ENCODE assay signal across 1 cellular context in the genomic region with DNA sequence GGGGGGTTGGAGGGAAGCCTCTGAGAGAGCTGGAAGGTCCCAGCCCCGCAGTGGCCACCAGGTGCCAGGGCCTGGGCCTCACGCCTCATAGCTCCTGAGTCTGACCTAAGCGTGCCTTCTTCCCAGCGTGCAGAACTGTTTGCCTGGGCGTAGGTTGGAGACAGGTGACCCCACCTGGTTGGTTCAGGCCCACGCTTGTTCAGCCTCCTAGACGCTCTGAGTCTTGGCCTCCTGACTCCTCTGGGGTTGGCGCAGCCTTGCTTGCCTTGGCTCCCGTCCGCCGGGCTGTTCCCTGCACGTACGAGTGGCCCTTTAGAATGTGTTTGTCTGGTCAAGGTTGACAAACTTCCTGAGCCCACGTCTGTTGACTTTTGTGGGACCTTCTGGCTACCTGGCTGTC.
TF ChIP-seq lines count a peak whose summit lies in the region.

No MANE protein-coding gene starts in this region.

TF ChIP-seq in HepG2, 621 proteins besides CTCF, POLR2A, EP300 and RAD21 (continued from another document and continues in another):
- TF ChIP-seq, protein P1, sequence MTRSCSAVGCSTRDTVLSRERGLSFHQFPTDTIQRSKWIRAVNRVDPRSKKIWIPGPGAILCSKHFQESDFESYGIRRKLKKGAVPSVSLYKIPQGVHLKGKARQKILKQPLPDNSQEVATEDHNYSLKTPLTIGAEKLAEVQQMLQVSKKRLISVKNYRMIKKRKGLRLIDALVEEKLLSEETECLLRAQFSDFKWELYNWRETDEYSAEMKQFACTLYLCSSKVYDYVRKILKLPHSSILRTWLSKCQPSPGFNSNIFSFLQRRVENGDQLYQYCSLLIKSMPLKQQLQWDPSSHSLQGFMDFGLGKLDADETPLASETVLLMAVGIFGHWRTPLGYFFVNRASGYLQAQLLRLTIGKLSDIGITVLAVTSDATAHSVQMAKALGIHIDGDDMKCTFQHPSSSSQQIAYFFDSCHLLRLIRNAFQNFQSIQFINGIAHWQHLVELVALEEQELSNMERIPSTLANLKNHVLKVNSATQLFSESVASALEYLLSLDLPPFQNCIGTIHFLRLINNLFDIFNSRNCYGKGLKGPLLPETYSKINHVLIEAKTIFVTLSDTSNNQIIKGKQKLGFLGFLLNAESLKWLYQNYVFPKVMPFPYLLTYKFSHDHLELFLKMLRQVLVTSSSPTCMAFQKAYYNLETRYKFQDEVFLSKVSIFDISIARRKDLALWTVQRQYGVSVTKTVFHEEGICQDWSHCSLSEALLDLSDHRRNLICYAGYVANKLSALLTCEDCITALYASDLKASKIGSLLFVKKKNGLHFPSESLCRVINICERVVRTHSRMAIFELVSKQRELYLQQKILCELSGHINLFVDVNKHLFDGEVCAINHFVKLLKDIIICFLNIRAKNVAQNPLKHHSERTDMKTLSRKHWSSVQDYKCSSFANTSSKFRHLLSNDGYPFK (CRISPR knock-in tag; IDR thresholded peaks at IDR 0.05; ENCODE audit: borderline replicate concordance) = 0 out of 2 replicates have a peak, but pooled peaks have one; percentile 18
- TF ChIP-seq ZNF768 (CRISPR knock-in tag; IDR thresholded peaks at IDR 0.05) (peak; percentile 35; the same call in 1 of the 2 replicates), ZNF496 (CRISPR knock-in tag; IDR thresholded peaks at IDR 0.05; ENCODE audit: insufficient replicate concordance) (no peak), REL (CRISPR knock-in tag; conservative IDR thresholded peaks at IDR 0.05) (no peak), SMAD1 (CRISPR knock-in tag; IDR thresholded peaks at IDR 0.05; ENCODE audit: borderline replicate concordance, low read depth) (no peak), ZNF224 (CRISPR knock-in tag; IDR thresholded peaks at IDR 0.05) (no peak), HOXA7 (CRISPR knock-in tag; IDR thresholded peaks at IDR 0.05) (no peak), FOXA3 (CRISPR knock-in tag; IDR thresholded peaks at IDR 0.05) (peak; percentile 44; the same call in 1 of the 2 replicates), POGZ (CRISPR knock-in tag; IDR thresholded peaks at IDR 0.05) (no peak), ATF1 (CRISPR knock-in tag; IDR thresholded peaks at IDR 0.05) (no peak), MYNN (CRISPR knock-in tag; IDR thresholded peaks at IDR 0.05; ENCODE audit: low read depth) (no peak), ZNF761 (CRISPR knock-in tag; conservative IDR thresholded peaks at IDR 0.05) (no peak), RFXANK (CRISPR knock-in tag; IDR thresholded peaks at IDR 0.05) (no peak), ZNF577 (CRISPR knock-in tag; IDR thresholded peaks at IDR 0.05; ENCODE audit: borderline replicate concordance, low read depth) (no peak), PHF21A (CRISPR knock-in tag; IDR thresholded peaks at IDR 0.05) (0 out of 2 replicates have a peak, but pooled peaks have one; percentile 36), ELF1 (CRISPR knock-in tag; IDR thresholded peaks at IDR 0.05) (no peak), ZNF605 (CRISPR knock-in tag; IDR thresholded peaks at IDR 0.05) (no peak), MTA1 (CRISPR knock-in tag; IDR thresholded peaks at IDR 0.05; ENCODE audit: borderline replicate concordance) (0 out of 2 replicates have a peak, but pooled peaks have one; percentile 60), ERF (CRISPR knock-in tag; IDR thresholded peaks at IDR 0.05) (no peak), CEBPB (IDR thresholded peaks at IDR 0.05; ENCODE audit: borderline replicate concordance, low read depth, low read length) (no peak), EED (CRISPR knock-in tag; IDR thresholded peaks at IDR 0.05) (0 out of 2 replicates have a peak, but pooled peaks have one; percentile 32), HIVEP1 (CRISPR knock-in tag; IDR thresholded peaks at IDR 0.05) (no peak), ZNF335 (CRISPR knock-in tag; IDR thresholded peaks at IDR 0.05) (no peak), FOXA1 (IDR thresholded peaks at IDR 0.05) (no peak), FOXA1 (CRISPR knock-in tag; IDR thresholded peaks at IDR 0.05) (peak; percentile 56), FOXP1 (IDR thresholded peaks at IDR 0.05) (no peak), FOXP1 (CRISPR knock-in tag; IDR thresholded peaks at IDR 0.05) (peak; percentile 60; the same call in 1 of the 2 replicates), ZMYM2 (CRISPR knock-in tag; IDR thresholded peaks at IDR 0.05) (0 out of 2 replicates have a peak, but pooled peaks have one; percentile 19), ZBTB8A (CRISPR knock-in tag; IDR thresholded peaks at IDR 0.05; ENCODE audit: borderline replicate concordance, low read depth) (no peak), ZNF549 (CRISPR knock-in tag; IDR thresholded peaks at IDR 0.05) (no peak), DPF2 (CRISPR knock-in tag; IDR thresholded peaks at IDR 0.05; ENCODE audit: borderline replicate concordance, low read depth) (0 out of 2 replicates have a peak, but pooled peaks have one; percentile 23), ZNF432 (CRISPR knock-in tag; IDR thresholded peaks at IDR 0.05; ENCODE audit: borderline replicate concordance) (0 out of 2 replicates have a peak, but pooled peaks have one; percentile 54), FOXO1 (CRISPR knock-in tag; IDR thresholded peaks at IDR 0.05) (peak; percentile 47; the same call in 1 of the 2 replicates), MZF1 (CRISPR knock-in tag; IDR thresholded peaks at IDR 0.05; ENCODE audit: borderline replicate concordance) (no peak), ZFP90 (CRISPR knock-in tag; IDR thresholded peaks at IDR 0.05; ENCODE audit: borderline replicate concordance) (no peak)
- TF ChIP-seq, protein P2, sequence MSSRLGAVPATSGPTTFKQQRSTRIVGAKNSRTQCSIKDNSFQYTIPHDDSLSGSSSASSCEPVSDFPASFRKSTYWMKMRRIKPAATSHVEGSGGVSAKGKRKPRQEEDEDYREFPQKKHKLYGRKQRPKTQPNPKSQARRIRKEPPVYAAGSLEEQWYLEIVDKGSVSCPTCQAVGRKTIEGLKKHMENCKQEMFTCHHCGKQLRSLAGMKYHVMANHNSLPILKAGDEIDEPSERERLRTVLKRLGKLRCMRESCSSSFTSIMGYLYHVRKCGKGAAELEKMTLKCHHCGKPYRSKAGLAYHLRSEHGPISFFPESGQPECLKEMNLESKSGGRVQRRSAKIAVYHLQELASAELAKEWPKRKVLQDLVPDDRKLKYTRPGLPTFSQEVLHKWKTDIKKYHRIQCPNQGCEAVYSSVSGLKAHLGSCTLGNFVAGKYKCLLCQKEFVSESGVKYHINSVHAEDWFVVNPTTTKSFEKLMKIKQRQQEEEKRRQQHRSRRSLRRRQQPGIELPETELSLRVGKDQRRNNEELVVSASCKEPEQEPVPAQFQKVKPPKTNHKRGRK (CRISPR knock-in tag; IDR thresholded peaks at IDR 0.05) = no peak
- TF ChIP-seq, protein P3, sequence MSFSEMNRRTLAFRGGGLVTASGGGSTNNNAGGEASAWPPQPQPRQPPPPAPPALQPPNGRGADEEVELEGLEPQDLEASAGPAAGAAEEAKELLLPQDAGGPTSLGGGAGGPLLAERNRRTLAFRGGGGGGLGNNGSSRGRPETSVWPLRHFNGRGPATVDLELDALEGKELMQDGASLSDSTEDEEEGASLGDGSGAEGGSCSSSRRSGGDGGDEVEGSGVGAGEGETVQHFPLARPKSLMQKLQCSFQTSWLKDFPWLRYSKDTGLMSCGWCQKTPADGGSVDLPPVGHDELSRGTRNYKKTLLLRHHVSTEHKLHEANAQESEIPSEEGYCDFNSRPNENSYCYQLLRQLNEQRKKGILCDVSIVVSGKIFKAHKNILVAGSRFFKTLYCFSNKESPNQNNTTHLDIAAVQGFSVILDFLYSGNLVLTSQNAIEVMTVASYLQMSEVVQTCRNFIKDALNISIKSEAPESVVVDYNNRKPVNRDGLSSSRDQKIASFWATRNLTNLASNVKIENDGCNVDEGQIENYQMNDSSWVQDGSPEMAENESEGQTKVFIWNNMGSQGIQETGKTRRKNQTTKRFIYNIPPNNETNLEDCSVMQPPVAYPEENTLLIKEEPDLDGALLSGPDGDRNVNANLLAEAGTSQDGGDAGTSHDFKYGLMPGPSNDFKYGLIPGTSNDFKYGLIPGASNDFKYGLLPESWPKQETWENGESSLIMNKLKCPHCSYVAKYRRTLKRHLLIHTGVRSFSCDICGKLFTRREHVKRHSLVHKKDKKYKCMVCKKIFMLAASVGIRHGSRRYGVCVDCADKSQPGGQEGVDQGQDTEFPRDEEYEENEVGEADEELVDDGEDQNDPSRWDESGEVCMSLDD (CRISPR knock-in tag; IDR thresholded peaks at IDR 0.05; ENCODE audit: borderline replicate concordance) = no peak
- TF ChIP-seq, protein P4, sequence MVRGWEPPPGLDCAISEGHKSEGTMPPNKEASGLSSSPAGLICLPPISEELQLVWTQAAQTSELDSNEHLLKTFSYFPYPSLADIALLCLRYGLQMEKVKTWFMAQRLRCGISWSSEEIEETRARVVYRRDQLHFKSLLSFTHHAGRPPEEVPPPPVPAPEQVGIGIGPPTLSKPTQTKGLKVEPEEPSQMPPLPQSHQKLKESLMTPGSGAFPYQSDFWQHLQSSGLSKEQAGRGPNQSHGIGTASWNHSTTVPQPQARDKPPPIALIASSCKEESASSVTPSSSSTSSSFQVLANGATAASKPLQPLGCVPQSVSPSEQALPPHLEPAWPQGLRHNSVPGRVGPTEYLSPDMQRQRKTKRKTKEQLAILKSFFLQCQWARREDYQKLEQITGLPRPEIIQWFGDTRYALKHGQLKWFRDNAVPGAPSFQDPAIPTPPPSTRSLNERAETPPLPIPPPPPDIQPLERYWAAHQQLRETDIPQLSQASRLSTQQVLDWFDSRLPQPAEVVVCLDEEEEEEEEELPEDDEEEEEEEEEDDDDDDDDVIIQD (CRISPR knock-in tag; IDR thresholded peaks at IDR 0.05; ENCODE audit: low read depth) = no peak
- TF ChIP-seq, protein P5, sequence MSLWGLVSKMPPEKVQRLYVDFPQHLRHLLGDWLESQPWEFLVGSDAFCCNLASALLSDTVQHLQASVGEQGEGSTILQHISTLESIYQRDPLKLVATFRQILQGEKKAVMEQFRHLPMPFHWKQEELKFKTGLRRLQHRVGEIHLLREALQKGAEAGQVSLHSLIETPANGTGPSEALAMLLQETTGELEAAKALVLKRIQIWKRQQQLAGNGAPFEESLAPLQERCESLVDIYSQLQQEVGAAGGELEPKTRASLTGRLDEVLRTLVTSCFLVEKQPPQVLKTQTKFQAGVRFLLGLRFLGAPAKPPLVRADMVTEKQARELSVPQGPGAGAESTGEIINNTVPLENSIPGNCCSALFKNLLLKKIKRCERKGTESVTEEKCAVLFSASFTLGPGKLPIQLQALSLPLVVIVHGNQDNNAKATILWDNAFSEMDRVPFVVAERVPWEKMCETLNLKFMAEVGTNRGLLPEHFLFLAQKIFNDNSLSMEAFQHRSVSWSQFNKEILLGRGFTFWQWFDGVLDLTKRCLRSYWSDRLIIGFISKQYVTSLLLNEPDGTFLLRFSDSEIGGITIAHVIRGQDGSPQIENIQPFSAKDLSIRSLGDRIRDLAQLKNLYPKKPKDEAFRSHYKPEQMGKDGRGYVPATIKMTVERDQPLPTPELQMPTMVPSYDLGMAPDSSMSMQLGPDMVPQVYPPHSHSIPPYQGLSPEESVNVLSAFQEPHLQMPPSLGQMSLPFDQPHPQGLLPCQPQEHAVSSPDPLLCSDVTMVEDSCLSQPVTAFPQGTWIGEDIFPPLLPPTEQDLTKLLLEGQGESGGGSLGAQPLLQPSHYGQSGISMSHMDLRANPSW (CRISPR knock-in tag; IDR thresholded peaks at IDR 0.05; ENCODE audit: borderline replicate concordance) = no peak
- TF ChIP-seq, protein P6, sequence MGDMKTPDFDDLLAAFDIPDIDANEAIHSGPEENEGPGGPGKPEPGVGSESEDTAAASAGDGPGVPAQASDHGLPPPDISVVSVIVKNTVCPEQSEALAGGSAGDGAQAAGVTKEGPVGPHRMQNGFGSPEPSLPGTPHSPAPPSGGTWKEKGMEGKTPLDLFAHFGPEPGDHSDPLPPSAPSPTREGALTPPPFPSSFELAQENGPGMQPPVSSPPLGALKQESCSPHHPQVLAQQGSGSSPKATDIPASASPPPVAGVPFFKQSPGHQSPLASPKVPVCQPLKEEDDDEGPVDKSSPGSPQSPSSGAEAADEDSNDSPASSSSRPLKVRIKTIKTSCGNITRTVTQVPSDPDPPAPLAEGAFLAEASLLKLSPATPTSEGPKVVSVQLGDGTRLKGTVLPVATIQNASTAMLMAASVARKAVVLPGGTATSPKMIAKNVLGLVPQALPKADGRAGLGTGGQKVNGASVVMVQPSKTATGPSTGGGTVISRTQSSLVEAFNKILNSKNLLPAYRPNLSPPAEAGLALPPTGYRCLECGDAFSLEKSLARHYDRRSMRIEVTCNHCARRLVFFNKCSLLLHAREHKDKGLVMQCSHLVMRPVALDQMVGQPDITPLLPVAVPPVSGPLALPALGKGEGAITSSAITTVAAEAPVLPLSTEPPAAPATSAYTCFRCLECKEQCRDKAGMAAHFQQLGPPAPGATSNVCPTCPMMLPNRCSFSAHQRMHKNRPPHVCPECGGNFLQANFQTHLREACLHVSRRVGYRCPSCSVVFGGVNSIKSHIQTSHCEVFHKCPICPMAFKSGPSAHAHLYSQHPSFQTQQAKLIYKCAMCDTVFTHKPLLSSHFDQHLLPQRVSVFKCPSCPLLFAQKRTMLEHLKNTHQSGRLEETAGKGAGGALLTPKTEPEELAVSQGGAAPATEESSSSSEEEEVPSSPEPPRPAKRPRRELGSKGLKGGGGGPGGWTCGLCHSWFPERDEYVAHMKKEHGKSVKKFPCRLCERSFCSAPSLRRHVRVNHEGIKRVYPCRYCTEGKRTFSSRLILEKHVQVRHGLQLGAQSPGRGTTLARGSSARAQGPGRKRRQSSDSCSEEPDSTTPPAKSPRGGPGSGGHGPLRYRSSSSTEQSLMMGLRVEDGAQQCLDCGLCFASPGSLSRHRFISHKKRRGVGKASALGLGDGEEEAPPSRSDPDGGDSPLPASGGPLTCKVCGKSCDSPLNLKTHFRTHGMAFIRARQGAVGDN (CRISPR knock-in tag; IDR thresholded peaks at IDR 0.05) = peak; percentile 66
- TF ChIP-seq, protein P7, sequence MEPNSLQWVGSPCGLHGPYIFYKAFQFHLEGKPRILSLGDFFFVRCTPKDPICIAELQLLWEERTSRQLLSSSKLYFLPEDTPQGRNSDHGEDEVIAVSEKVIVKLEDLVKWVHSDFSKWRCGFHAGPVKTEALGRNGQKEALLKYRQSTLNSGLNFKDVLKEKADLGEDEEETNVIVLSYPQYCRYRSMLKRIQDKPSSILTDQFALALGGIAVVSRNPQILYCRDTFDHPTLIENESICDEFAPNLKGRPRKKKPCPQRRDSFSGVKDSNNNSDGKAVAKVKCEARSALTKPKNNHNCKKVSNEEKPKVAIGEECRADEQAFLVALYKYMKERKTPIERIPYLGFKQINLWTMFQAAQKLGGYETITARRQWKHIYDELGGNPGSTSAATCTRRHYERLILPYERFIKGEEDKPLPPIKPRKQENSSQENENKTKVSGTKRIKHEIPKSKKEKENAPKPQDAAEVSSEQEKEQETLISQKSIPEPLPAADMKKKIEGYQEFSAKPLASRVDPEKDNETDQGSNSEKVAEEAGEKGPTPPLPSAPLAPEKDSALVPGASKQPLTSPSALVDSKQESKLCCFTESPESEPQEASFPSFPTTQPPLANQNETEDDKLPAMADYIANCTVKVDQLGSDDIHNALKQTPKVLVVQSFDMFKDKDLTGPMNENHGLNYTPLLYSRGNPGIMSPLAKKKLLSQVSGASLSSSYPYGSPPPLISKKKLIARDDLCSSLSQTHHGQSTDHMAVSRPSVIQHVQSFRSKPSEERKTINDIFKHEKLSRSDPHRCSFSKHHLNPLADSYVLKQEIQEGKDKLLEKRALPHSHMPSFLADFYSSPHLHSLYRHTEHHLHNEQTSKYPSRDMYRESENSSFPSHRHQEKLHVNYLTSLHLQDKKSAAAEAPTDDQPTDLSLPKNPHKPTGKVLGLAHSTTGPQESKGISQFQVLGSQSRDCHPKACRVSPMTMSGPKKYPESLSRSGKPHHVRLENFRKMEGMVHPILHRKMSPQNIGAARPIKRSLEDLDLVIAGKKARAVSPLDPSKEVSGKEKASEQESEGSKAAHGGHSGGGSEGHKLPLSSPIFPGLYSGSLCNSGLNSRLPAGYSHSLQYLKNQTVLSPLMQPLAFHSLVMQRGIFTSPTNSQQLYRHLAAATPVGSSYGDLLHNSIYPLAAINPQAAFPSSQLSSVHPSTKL (CRISPR knock-in tag; IDR thresholded peaks at IDR 0.05) = peak; percentile 41; the same call in 1 of the 2 replicates
